Comparison of ENCODE assay signal across 13 cellular contexts in the genomic region with DNA sequence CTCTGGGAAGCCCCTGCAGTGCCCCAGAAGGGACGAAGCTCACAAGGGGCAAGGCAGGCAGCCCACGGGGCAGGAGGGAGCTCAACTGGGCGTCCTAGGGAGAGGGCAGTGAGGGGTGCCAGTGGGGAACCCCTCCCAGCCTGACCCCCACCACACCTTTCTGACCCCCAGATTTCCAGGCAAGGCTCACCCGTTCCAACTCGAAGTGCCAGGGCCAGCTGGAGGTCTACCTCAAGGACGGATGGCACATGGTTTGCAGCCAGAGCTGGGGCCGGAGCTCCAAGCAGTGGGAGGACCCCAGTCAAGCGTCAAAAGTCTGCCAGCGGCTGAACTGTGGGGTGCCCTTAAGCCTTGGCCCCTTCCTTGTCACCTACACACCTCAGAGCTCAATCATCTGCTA. TPM values are rescaled to one million over a fixed set of nuclear protein-coding genes. Genes with fewer than 3 reads are reported as not detected.
"Had no signal": no experiment of that assay in that cellular context is flagged by ENCODE, and none has a peak within 500 bp of the region (broad histone marks: within the 10 kb centered on the region; RNA-seq: fewer than 3 reads in every experiment).

No MANE protein-coding gene starts in this region.

- H3K4me3 ChIP-seq: esophagus muscularis mucosa, neural progenitor cell, pancreas, SJSA1, thyroid gland had no signal

- H3K27ac ChIP-seq: esophagus muscularis mucosa, neural progenitor cell, pancreas, SJSA1, thyroid gland had no signal

- H3K4me3 Mint-ChIP-seq: neural progenitor cell had no signal

- H3K4me1 ChIP-seq: SJSA1, thyroid gland had no signal

- DNase-seq: activated effector memory CD4-positive, alpha-beta T cell treated with Interleukin-2 at 50 U/mL for 16 hours; midbrain; T-helper 9 cell; thyroid gland had no signal

- H3K9me3 Mint-ChIP-seq: neural progenitor cell had no signal

- H3K27me3 ChIP-seq: esophagus muscularis mucosa, neural progenitor cell, pancreas, SJSA1, thyroid gland had no signal

- ATAC-seq: activated CD4-positive, CD25-positive, alpha-beta regulatory T cell treated with anti-CD3 and anti-CD28 coated beads, Interleukin-2, amount 50 U/mL, for 24 hours; pancreas; sciatic nerve had no signal

- H3K9me3 ChIP-seq: esophagus muscularis mucosa, pancreas, SJSA1, thyroid gland had no signal

- H3K36me3 ChIP-seq: esophagus muscularis mucosa, neural progenitor cell, pancreas, SJSA1, thyroid gland had no signal

RNA-seq across cellular contexts. Expression of a gene that starts 15.7 kb away (rescaled TPM):
- total RNA-seq: cardiac septum, lung microvascular endothelial cell, myocyte, SJSA1 had no signal
